In genomic region chr15:79157631-79158592, GRCh38 we compare ENCODE assay signal across 19 cellular contexts.
A peak's percentile ranks its signal among the peaks of the same experiment; 100 is the strongest.
DNase-seq lines count a peak whose midpoint lies in the region; ATAC-seq, FAIRE-seq and TF ChIP-seq lines count a peak whose summit lies in the region.
"Had no signal": no experiment of that assay in that cellular context is flagged by ENCODE, and none has a peak within 500 bp of the region (broad histone marks: within the 10 kb centered on the region; RNA-seq: fewer than 3 reads in every experiment).

No MANE protein-coding gene starts in this region.

- H3K9me3 ChIP-seq in neural progenitor cell (ENCODE audit: low read depth) (no peaks in the 10 kb centered on the region), HepG2 (ENCODE audit: low read length) (no peaks in the 10 kb centered on the region)
- H3K9me3 ChIP-seq: BE2C had no signal

- peaks cover 7% of the 10 kb centered on the region for H3K27me3 Mint-ChIP-seq in neural progenitor cell (ENCODE audit: insufficient read depth, low read depth)

- POLR2A ChIA-PET in HepG2 (lab: Yijun Ruan, JAX): no interaction called here

- no peaks in the 10 kb centered on the region for H3K36me3 Mint-ChIP-seq in neural progenitor cell
- H3K36me3 Mint-ChIP-seq: CD4-positive, alpha-beta memory T cell had no signal

- peaks cover 4% of the 10 kb centered on the region for H3K4me1 ChIP-seq in neural progenitor cell
- H3K4me1 ChIP-seq in HepG2 (ENCODE audit: insufficient read depth, low read length): no peaks in the 10 kb centered on the region

- FAIRE-seq in bronchial epithelial cell (lab: Jason Lieb, UNC) (no peak), urothelium cell line (lab: Jason Lieb, UNC) (no peak), HepG2 (lab: Jason Lieb, UNC) (no peak)
- FAIRE-seq: GM12892 had no signal

- intact Hi-C loops in posterior vena cava (cut with DNase I) (no loop called here), HepG2 (cut with micrococcal nuclease; ENCODE audit: unreplicated experiment) (no loop called here)

- BruUV-seq in HepG2 (replicated peaks; lab: Mats Ljungman, UMichigan): no TSS peak

- 50% methylated on average over 5 of the region's 13 CpGs for WGBS in HepG2 (ENCODE audit: low lambda C conversion rate)

- H3K79me2 ChIP-seq in neural progenitor cell (ENCODE audit: low read depth): no peaks in the 10 kb centered on the region
- H3K79me2 ChIP-seq in HepG2 (ENCODE audit: insufficient read depth, low read length): no peaks in the 10 kb centered on the region

- H3K4me2 ChIP-seq in neural progenitor cell: no peak overlapping the region
- H3K4me2 ChIP-seq in HepG2 (ENCODE audit: low read depth, low read length): no peak overlapping the region
- H3K4me2 ChIP-seq: GM23338 had no signal

- H3K9me3 Mint-ChIP-seq in neural progenitor cell: no peaks in the 10 kb centered on the region
- H3K9me3 Mint-ChIP-seq: CD4-positive, alpha-beta memory T cell; GM23338 had no signal

- TF ChIP-seq RAD21 in HepG2 (CRISPR knock-in tag; IDR thresholded peaks at IDR 0.05): no peak

- H3K4me3 ChIP-seq in bronchial epithelial cell (ENCODE audit: low read depth, low read length) (no peak overlapping the region), neural progenitor cell (no peak overlapping the region), HepG2 (replicated peaks in 1 of 3; ENCODE audit: insufficient read depth in 1 of 3, low read depth in 2 of 3, low read length in 3 of 3) (no peak overlapping the region)
- H3K4me3 ChIP-seq: GM23338 had no signal

- H3K27ac ChIP-seq in neural progenitor cell: no peak overlapping the region
- no peak overlapping the region for H3K27ac ChIP-seq in HepG2 (ENCODE audit: extremely low read length, insufficient read depth, low read length)

- H3K27me3 ChIP-seq in bronchial epithelial cell (ENCODE audit: control insufficient read depth, insufficient read depth, low read length) (peaks cover 2% of the 10 kb centered on the region), neural progenitor cell (no peaks in the 10 kb centered on the region), HepG2 (ENCODE audit: control insufficient read depth in 1 of 2, insufficient read depth in 2 of 2, low read length in 2 of 2) (peaks cover 0 to 5% of the 10 kb centered on the region in 2 experiments; a peak in 1 of 5 replicates)
- H3K27me3 ChIP-seq: BE2C had no signal

- peaks cover 24% of the 10 kb centered on the region for H3K4me1 Mint-ChIP-seq in neural progenitor cell
- H3K4me1 Mint-ChIP-seq: CD4-positive, alpha-beta memory T cell had no signal

- H3K27ac Mint-ChIP-seq in neural progenitor cell: no peak overlapping the region
- H3K27ac Mint-ChIP-seq: CD4-positive, alpha-beta memory T cell; GM23338 had no signal

- no peaks in the 10 kb centered on the region for H3K36me3 ChIP-seq in bronchial epithelial cell (ENCODE audit: control insufficient read depth, insufficient read depth, low read length)
- H3K36me3 ChIP-seq in neural progenitor cell: no peaks in the 10 kb centered on the region
- H3K36me3 ChIP-seq in HepG2 (replicated peaks in 1 of 2; ENCODE audit: control insufficient read depth in 1 of 2, insufficient read depth in 2 of 2, low read length in 2 of 2): no peaks in the 10 kb centered on the region
- H3K36me3 ChIP-seq: BE2C had no signal

- CTCF ChIA-PET in HepG2 (lab: Yijun Ruan, JAX; ENCODE audit: low intra/inter-chr PET ratio, low total read pairs): no interaction called here

- ATAC-seq in HepG2: no peak
- ATAC-seq: GM23338 had no signal

- TF ChIP-seq CTCF in bronchial epithelial cell (IDR thresholded peaks at IDR 0.05; ENCODE audit: insufficient read depth, low read length, severe bottlenecking) (no peak), neural progenitor cell (IDR thresholded peaks at IDR 0.05) (no peak), HepG2 (CRISPR knock-in tag; IDR thresholded peaks at IDR 0.05) (no peak)

- peak; percentile 38 for DNase-seq in RPMI8226
- DNase-seq in bronchial epithelial cell (ENCODE audit: low read depth): peak; percentile 35
- DNase-seq in kidney tubule cell (ENCODE audit: low spot score): peak; percentile 87
- DNase-seq in urothelium cell line (ENCODE audit: low spot score): peak; percentile 27
- no peak for DNase-seq in neural progenitor cell (ENCODE audit: low spot score)
- no peak for DNase-seq in posterior vena cava (ENCODE audit: low spot score)
- no peak for DNase-seq in HepG2 (ENCODE audit: low spot score)
- DNase-seq: BE2C; CD4-positive, alpha-beta memory T cell; DND-41; GDM1; KG1; NCI-H1092 treated with DMSO at 0.1 percent for 48 hours; NCI-H1694 treated with DMSO at 0.1 percent for 48 hours; NCI-H446; NCI-H748 treated with DMSO at 0.1 percent for 48 hours; SIG-M5 had no signal

- no peak overlapping the region for H3K4me3 Mint-ChIP-seq in neural progenitor cell
- H3K4me3 Mint-ChIP-seq: CD4-positive, alpha-beta memory T cell; GM23338 had no signal

- H2AFZ ChIP-seq in neural progenitor cell (replicated peaks) (no peak overlapping the region), HepG2 (ENCODE audit: low read length) (no peak overlapping the region)

- in situ Hi-C loops in HepG2 (cut with HindIII; ENCODE audit: extremely low pct_ligation_motif_present, low pct_unique_long_range_greater_than_20kb): no loop called here

- TF ChIP-seq EP300 in HepG2 (IDR thresholded peaks at IDR 0.05; ENCODE audit: low read depth in 2 of 2, low read length in 2 of 2): no peak
- no peak for TF ChIP-seq EP300 in HepG2 (CRISPR knock-in tag; IDR thresholded peaks at IDR 0.05; ENCODE audit: borderline replicate concordance)

- H3K9ac ChIP-seq in neural progenitor cell (no peak overlapping the region), HepG2 (ENCODE audit: insufficient read depth, low read depth, low read length) (no peak overlapping the region)

- no peaks in the 10 kb centered on the region for H3F3A ChIP-seq in neural progenitor cell (ENCODE audit: low read depth)

- H4K20me1 ChIP-seq in neural progenitor cell (ENCODE audit: low read depth): no peaks in the 10 kb centered on the region
- H4K20me1 ChIP-seq in HepG2 (ENCODE audit: insufficient read depth, low read length): no peaks in the 10 kb centered on the region

- TF ChIP-seq POLR2A in HepG2 (IDR thresholded peaks at IDR 0.05; ENCODE audit: insufficient read depth in 1 of 2, low read depth in 2 of 2, low read length in 2 of 2): no peak

TF ChIP-seq in HepG2, 621 proteins besides CTCF, POLR2A, EP300 and RAD21:
- no peak for TF ChIP-seq TCF7 (IDR thresholded peaks at IDR 0.05; ENCODE audit: low read depth)
- no peak for TF ChIP-seq PHF21A (CRISPR knock-in tag; IDR thresholded peaks at IDR 0.05)
- TF ChIP-seq MYNN (CRISPR knock-in tag; IDR thresholded peaks at IDR 0.05; ENCODE audit: low read depth): no peak
- TF ChIP-seq ZSCAN20 (CRISPR knock-in tag; IDR thresholded peaks at IDR 0.05; ENCODE audit: borderline replicate concordance): no peak
- no peak for TF ChIP-seq FOXC1 (CRISPR knock-in tag; IDR thresholded peaks at IDR 0.05; ENCODE audit: borderline replicate concordance)
- TF ChIP-seq DNMT3B (CRISPR knock-in tag; conservative IDR thresholded peaks at IDR 0.05): no peak
- TF ChIP-seq HDAC2 (CRISPR knock-in tag; IDR thresholded peaks at IDR 0.05): no peak

Comparison
In these comparisons a context has a peak if more than half of its experiments do, and no peak if none do; other contexts are left out.
1. DNase-seq: peak in RPMI8226 (single experiment), bronchial epithelial cell (single experiment), kidney tubule cell (single experiment) and urothelium cell line (single experiment); none in neural progenitor cell (single experiment), posterior vena cava (single experiment) and HepG2 (single experiment).